In genomic region chr15:88872706-88873105, GRCh38 we compare ENCODE assay signal across 19 cellular contexts. TPM values are rescaled to one million over a fixed set of nuclear protein-coding genes. Genes with fewer than 3 reads are reported as not detected.
DNase-seq lines count a peak whose midpoint lies in the region; ATAC-seq and TF ChIP-seq lines count a peak whose summit lies in the region.
"Had no signal": no experiment of that assay in that cellular context is flagged by ENCODE, and none has a peak within 500 bp of the region (broad histone marks: within the 10 kb centered on the region; RNA-seq: fewer than 3 reads in every experiment).

No MANE protein-coding gene starts in this region.

- H2BK5ac ChIP-seq in mesenchymal stem cell (ENCODE audit: low read depth, low read length, poor library complexity, severe bottlenecking), result no peak overlapping the region

- no peak overlapping the region for H3K4me3 ChIP-seq in RWPE2 (ENCODE audit: severe bottlenecking)
- H3K4me3 ChIP-seq in mesenchymal stem cell (ENCODE audit: insufficient read depth in 1 of 2, low read depth in 1 of 2, low read length in 2 of 2), result no peak overlapping the region
- H3K4me3 ChIP-seq: A549, GM23248, HAP-1, K562 had no signal

- H3K27me3 ChIP-seq in RWPE2 (ENCODE audit: insufficient read depth, poor library complexity, severe bottlenecking) (no peaks in the 10 kb centered on the region), mesenchymal stem cell (ENCODE audit: control insufficient read depth in 1 of 2, insufficient read depth in 1 of 2, low read length in 2 of 2) (peaks cover 64 to 73% of the 10 kb centered on the region in 2 experiments)

- H3K9me3 ChIP-seq in RWPE2 (ENCODE audit: severe bottlenecking) (no peaks in the 10 kb centered on the region), mesenchymal stem cell (ENCODE audit: control insufficient read depth, low read length) (no peaks in the 10 kb centered on the region)
- H3K9me3 ChIP-seq: A549 had no signal

- peaks cover 15% of the 10 kb centered on the region for H3K4me1 Mint-ChIP-seq in type B pancreatic cell (ENCODE audit: unreplicated experiment)
- no peaks in the 10 kb centered on the region for H3K4me1 Mint-ChIP-seq in activated CD8-positive, alpha-beta T cell treated with anti-CD3 and anti-CD28 coated beads for 36 hours (ENCODE audit: low read depth)
- H3K4me1 Mint-ChIP-seq: CD14-positive monocyte had no signal

- WGBS in mesenchymal stem cell, result 72% methylated on average over 7 of the region's 9 CpGs

- peak overlapping the region; percentile 36 for H3K27ac Mint-ChIP-seq in type B pancreatic cell
- H3K27ac Mint-ChIP-seq in activated CD8-positive, alpha-beta T cell treated with anti-CD3 and anti-CD28 coated beads for 36 hours, result no peak overlapping the region
- H3K27ac Mint-ChIP-seq: CD8-positive, alpha-beta T cell had no signal

- H3K4me3 Mint-ChIP-seq in type B pancreatic cell, result no peak overlapping the region
- H3K4me3 Mint-ChIP-seq in activated CD8-positive, alpha-beta T cell treated with anti-CD3 and anti-CD28 coated beads for 36 hours, result no peak overlapping the region
- H3K4me3 Mint-ChIP-seq: CD14-positive monocyte; CD8-positive, alpha-beta T cell had no signal

- H3K9ac ChIP-seq in mesenchymal stem cell (ENCODE audit: low read length), result no peak overlapping the region
- H3K9ac ChIP-seq: GM23248 had no signal

- no peak overlapping the region for H3K14ac ChIP-seq in mesenchymal stem cell (ENCODE audit: low read length in 2 of 2)

- H3K4ac ChIP-seq in mesenchymal stem cell (ENCODE audit: low read depth in 1 of 2, low read length in 2 of 2), result no peak overlapping the region

- no peaks in the 10 kb centered on the region for H3K79me1 ChIP-seq in mesenchymal stem cell (replicated peaks; ENCODE audit: low read length, poor library complexity, severe bottlenecking)

- peak overlapping the region; percentile 6 for H4K8ac ChIP-seq in mesenchymal stem cell (ENCODE audit: low read length)

- H2BK120ac ChIP-seq in mesenchymal stem cell (ENCODE audit: low read depth, low read length), result no peak overlapping the region

- no peak overlapping the region for H3K18ac ChIP-seq in mesenchymal stem cell (ENCODE audit: low read depth in 1 of 2, low read length in 2 of 2)

- H2BK15ac ChIP-seq in mesenchymal stem cell (ENCODE audit: low read depth, poor library complexity, severe bottlenecking), result no peak overlapping the region

- no peaks in the 10 kb centered on the region for H3K9me3 Mint-ChIP-seq in type B pancreatic cell
- no peaks in the 10 kb centered on the region for H3K9me3 Mint-ChIP-seq in activated CD8-positive, alpha-beta T cell treated with anti-CD3 and anti-CD28 coated beads for 36 hours
- H3K9me3 Mint-ChIP-seq: CD14-positive monocyte; CD8-positive, alpha-beta T cell had no signal

- no peak for DNase-seq in RWPE2 (ENCODE audit: low spot score)
- DNase-seq in mesenchymal stem cell, result no peak
- DNase-seq in type B pancreatic cell (ENCODE audit: extremely low spot score, unreplicated experiment), result no peak
- DNase-seq in kidney glomerular epithelial cell (lab: John Stamatoyannopoulos, UW), result no peak
- DNase-seq in activated CD8-positive, alpha-beta T cell treated with anti-CD3 and anti-CD28 coated beads for 36 hours, result no peak
- DNase-seq: AML-193; Calu3; CD8-positive, alpha-beta T cell; DMS79 treated with DMSO at 0.1 percent for 48 hours; GF-D8; GM23248 had no signal

- no peak overlapping the region for H3K23ac ChIP-seq in mesenchymal stem cell (ENCODE audit: low read length in 2 of 2)

- H3K27me3 Mint-ChIP-seq in type B pancreatic cell, result peaks cover 12% of the 10 kb centered on the region
- H3K27me3 Mint-ChIP-seq in activated CD8-positive, alpha-beta T cell treated with anti-CD3 and anti-CD28 coated beads for 36 hours, result no peaks in the 10 kb centered on the region

- TF ChIP-seq CTCF in C4-2B (conservative IDR thresholded peaks at IDR 0.05) (no peak), RWPE2 (IDR thresholded peaks at IDR 0.05; ENCODE audit: poor library complexity, severe bottlenecking) (no peak), type B pancreatic cell (conservative IDR thresholded peaks at IDR 0.05) (no peak)
- no peak for TF ChIP-seq CTCF in activated CD8-positive, alpha-beta T cell treated with anti-CD3 and anti-CD28 coated beads for 36 hours (IDR thresholded peaks at IDR 0.05)

- no peak overlapping the region for H3K4me2 ChIP-seq in mesenchymal stem cell (ENCODE audit: low read length, poor library complexity, severe bottlenecking)
- H3K4me2 ChIP-seq: A549 had no signal

- no peaks in the 10 kb centered on the region for H3K36me3 ChIP-seq in RWPE2 (ENCODE audit: low read depth)
- no peaks in the 10 kb centered on the region for H3K36me3 ChIP-seq in mesenchymal stem cell (ENCODE audit: control insufficient read depth in 1 of 2, insufficient read depth in 2 of 2, low read depth in 1 of 2, low read length in 2 of 2)
- H3K36me3 ChIP-seq: HAP-1 had no signal

- intact Hi-C loops in activated CD8-positive, alpha-beta T cell treated with anti-CD3 and anti-CD28 coated beads for 36 hours (cut with micrococcal nuclease), result no loop called here

- peak overlapping the region; percentile 15 for H3K27ac ChIP-seq in C4-2B
- H3K27ac ChIP-seq in RWPE2 (ENCODE audit: poor library complexity, severe bottlenecking), result no peak overlapping the region
- no peak overlapping the region for H3K27ac ChIP-seq in mesenchymal stem cell (ENCODE audit: low read length, poor library complexity, severe bottlenecking)
- H3K27ac ChIP-seq: 22Rv1, A549, GM23248, HL-60 had no signal

- POLR2A ChIA-PET in activated CD8-positive, alpha-beta T cell treated with anti-CD3 and anti-CD28 coated beads for 36 hours (lab: Charles Lee), result no interaction called here

- H4K91ac ChIP-seq in mesenchymal stem cell (ENCODE audit: low read length), result no peak overlapping the region

- ATAC-seq in RWPE2 (ENCODE audit: low read depth), result peak; percentile 18; the same call in 2 of the 3 replicates
- no peak for ATAC-seq in HG02571 (IDR thresholded peaks at IDR 0.05; ENCODE audit: unreplicated experiment)
- ATAC-seq in activated CD8-positive, alpha-beta T cell treated with anti-CD3 and anti-CD28 coated beads for 36 hours, result no peak
- ATAC-seq: A549; CD8-positive, alpha-beta T cell; K562 had no signal

- H2AK5ac ChIP-seq in mesenchymal stem cell (ENCODE audit: low read length, severe bottlenecking), result no peak overlapping the region

- no peak overlapping the region for H2AFZ ChIP-seq in mesenchymal stem cell (ENCODE audit: low read depth, low read length)
- H2AFZ ChIP-seq: GM23248 had no signal

- H3K4me1 ChIP-seq in RWPE2 (ENCODE audit: insufficient read depth, poor library complexity, severe bottlenecking), result no peaks in the 10 kb centered on the region
- H3K4me1 ChIP-seq in mesenchymal stem cell (ENCODE audit: control insufficient read depth, insufficient read depth, low read depth, low read length), result no peaks in the 10 kb centered on the region
- H3K4me1 ChIP-seq: A549, HAP-1 had no signal

- CTCF ChIA-PET in activated CD8-positive, alpha-beta T cell treated with anti-CD3 and anti-CD28 coated beads for 36 hours (lab: Charles Lee), result no interaction called here

- H2BK12ac ChIP-seq in mesenchymal stem cell (ENCODE audit: low read length in 2 of 2), result no peak overlapping the region

- H3K36me3 Mint-ChIP-seq in type B pancreatic cell, result no peaks in the 10 kb centered on the region
- H3K36me3 Mint-ChIP-seq in activated CD8-positive, alpha-beta T cell treated with anti-CD3 and anti-CD28 coated beads for 36 hours (ENCODE audit: low read depth), result peaks cover 9% of the 10 kb centered on the region
- H3K36me3 Mint-ChIP-seq: CD14-positive monocyte had no signal

RNA-seq across cellular contexts. Expression of gene HAPLN3, which starts 22.6 kb away (rescaled TPM):
- 0.98 TPM for polyA plus RNA-seq in mesenchymal stem cell (2013, experiment 1 of 2)
- 1.1 TPM for polyA plus RNA-seq in mesenchymal stem cell (2013, experiment 2 of 2)
- total RNA-seq in type B pancreatic cell (ENCODE audit: low replicate concordance), result 3.2 and 10.4 TPM in 2 replicates
- total RNA-seq in activated CD8-positive, alpha-beta T cell treated with anti-CD3 and anti-CD28 coated beads for 36 hours, result 10 to 100 TPM; 63.2 to 69.5 TPM

RNA-seq across cellular contexts. Expression of gene MFGE8, which starts 40.5 kb away (rescaled TPM):
- polyA plus RNA-seq in mesenchymal stem cell (2013, experiment 1 of 2), result 160 TPM
- 152 TPM for polyA plus RNA-seq in mesenchymal stem cell (2013, experiment 2 of 2)
- total RNA-seq in type B pancreatic cell (ENCODE audit: low replicate concordance), result 82.0 and 162 TPM in 2 replicates
- 10 to 100 TPM; 29.0 to 34.0 TPM for total RNA-seq in activated CD8-positive, alpha-beta T cell treated with anti-CD3 and anti-CD28 coated beads for 36 hours
- polyA plus RNA-seq: CD14-positive monocyte had no signal
